In the genomic region with DNA sequence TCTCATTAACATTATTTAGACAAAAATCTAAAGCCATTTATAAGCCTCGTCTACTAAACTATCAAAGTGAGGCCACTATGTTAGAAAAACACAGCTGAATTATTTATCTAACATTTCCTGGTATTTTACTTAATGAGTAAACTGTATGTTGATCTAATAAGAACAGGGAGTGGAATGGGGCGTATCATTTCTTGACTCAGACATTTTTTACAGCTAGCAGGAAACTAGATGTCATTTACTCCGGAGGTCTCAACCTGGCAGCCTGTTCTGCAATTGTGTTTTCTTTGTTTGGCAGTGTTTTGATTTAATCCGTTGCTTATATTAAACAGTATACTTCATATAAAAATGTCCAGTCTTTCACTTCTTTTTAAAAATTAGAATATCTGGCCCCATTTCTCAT, we compare ENCODE assay signal across 21 cellular contexts.
A peak's percentile ranks its signal among the peaks of the same experiment; 100 is the strongest.
DNase-seq lines count a peak whose midpoint lies in the region; ATAC-seq, FAIRE-seq and TF ChIP-seq lines count a peak whose summit lies in the region.
"Had no signal": no experiment of that assay in that cellular context is flagged by ENCODE, and none has a peak within 500 bp of the region (broad histone marks: within the 10 kb centered on the region; RNA-seq: fewer than 3 reads in every experiment).

No MANE protein-coding gene starts in this region.

- TF ChIP-seq POLR2A in breast epithelium (IDR thresholded peaks at IDR 0.05) = no peak

- no TSS peak for BruUV-seq in MCF 10A (replicated peaks; lab: Mats Ljungman, UMichigan)

- no peaks in the 10 kb centered on the region for H3K9me3 ChIP-seq in breast epithelium
- H3K9me3 ChIP-seq in colonic mucosa = no peaks in the 10 kb centered on the region
- H3K9me3 ChIP-seq in kidney (ENCODE audit: control insufficient read depth in 1 of 2, low read length in 2 of 2) = no peaks in the 10 kb centered on the region
- no peaks in the 10 kb centered on the region for H3K9me3 ChIP-seq in upper lobe of right lung
- H3K9me3 ChIP-seq: suprapubic skin had no signal

- peak overlapping the region; percentile 73 for H3K27ac Mint-ChIP-seq in MCF 10A (ENCODE audit: low read depth, unreplicated experiment)
- H3K27ac Mint-ChIP-seq: activated T-helper 17 cell treated with anti-CD3 and anti-CD28 coated beads, Interleukin-2, amount 50 U/mL, for 72 hours; CD8-positive, alpha-beta T cell; H9 had no signal

- H3K4me3 Mint-ChIP-seq in MCF 10A (ENCODE audit: unreplicated experiment) = no peak overlapping the region
- H3K4me3 Mint-ChIP-seq: activated T-helper 17 cell treated with anti-CD3 and anti-CD28 coated beads, Interleukin-2, amount 50 U/mL, for 72 hours; CD8-positive, alpha-beta T cell; H9; naive B cell had no signal

- H3K9me3 Mint-ChIP-seq in MCF 10A (ENCODE audit: unreplicated experiment) = peaks cover 8% of the 10 kb centered on the region
- H3K9me3 Mint-ChIP-seq: activated T-helper 17 cell treated with anti-CD3 and anti-CD28 coated beads, Interleukin-2, amount 50 U/mL, for 72 hours; CD8-positive, alpha-beta T cell had no signal

- no peaks in the 10 kb centered on the region for H3K27me3 Mint-ChIP-seq in MCF 10A (ENCODE audit: insufficient read depth, unreplicated experiment)

- H3K4me1 ChIP-seq in breast epithelium (no peaks in the 10 kb centered on the region), colonic mucosa (no peaks in the 10 kb centered on the region), kidney (ENCODE audit: control insufficient read depth in 1 of 2, insufficient read depth in 1 of 2, low read depth in 1 of 2, low read length in 2 of 2) (peaks cover 0 to 3% of the 10 kb centered on the region in 2 donors), upper lobe of right lung (peaks cover 4% of the 10 kb centered on the region)

- H3K4me1 Mint-ChIP-seq in MCF 10A (ENCODE audit: insufficient read depth, unreplicated experiment) = peaks cover 12% of the 10 kb centered on the region
- H3K4me1 Mint-ChIP-seq: activated T-helper 17 cell treated with anti-CD3 and anti-CD28 coated beads, Interleukin-2, amount 50 U/mL, for 72 hours; naive B cell had no signal

- no peak overlapping the region for H3K27ac ChIP-seq in breast epithelium
- H3K27ac ChIP-seq in colonic mucosa = peak overlapping the region; percentile 31
- H3K27ac ChIP-seq in kidney (ENCODE audit: low read depth in 2 of 2, low read length in 2 of 2) = no peak overlapping the region
- no peak overlapping the region for H3K27ac ChIP-seq in upper lobe of right lung
- H3K27ac ChIP-seq: left ventricle myocardium inferior, suprapubic skin had no signal

- H3K9ac ChIP-seq in colonic mucosa (ENCODE audit: low read depth in 2 of 2, low read length in 2 of 2) (no peak overlapping the region), kidney (ENCODE audit: low read length in 2 of 2) (no peak overlapping the region)

- DNase-seq in MCF 10A (ENCODE audit: unreplicated experiment) = no peak
- no peak for DNase-seq in breast epithelium (ENCODE audit: low spot score in 2 of 2)
- DNase-seq in colonic mucosa = peak; percentile 19
- DNase-seq in kidney = no peak
- DNase-seq in upper lobe of right lung = no peak
- no peak for DNase-seq in COLO829 (ENCODE audit: low spot score)
- DNase-seq in urothelium cell line (ENCODE audit: low spot score) = no peak
- DNase-seq: 8988T; aorta; CD8-positive, alpha-beta T cell; effector CD8-positive, alpha-beta T cell; H9; left ventricle myocardium inferior; naive B cell; NCI-H1436; NCI-H226 had no signal

- TF ChIP-seq CTCF in MCF 10A (IDR thresholded peaks at IDR 0.05; ENCODE audit: unreplicated experiment) (no peak), breast epithelium (IDR thresholded peaks at IDR 0.05) (no peak), colonic mucosa (IDR thresholded peaks at IDR 0.05) (no peak), kidney (IDR thresholded peaks at IDR 0.05; ENCODE audit: borderline replicate concordance, extremely low read depth, insufficient read depth) (no peak), upper lobe of right lung (IDR thresholded peaks at IDR 0.05) (no peak)

- POLR2A ChIA-PET in MCF 10A (lab: Yijun Ruan, JAX) = interaction anchor here (0.6 to 2.1 kb wide), 3 partner anchors 9 to 34 kb away, joined by 3 to 6 read pairs (median 4); no protein-coding TSS in a partner anchor

- ATAC-seq in upper lobe of right lung = peak; percentile 46
- ATAC-seq in activated CD4-positive, CD25-positive, alpha-beta regulatory T cell treated with anti-CD3 and anti-CD28 coated beads, Interleukin-2, amount 50 U/mL, for 24 hours = no peak
- ATAC-seq: activated T-helper 17 cell treated with anti-CD3 and anti-CD28 coated beads, Interleukin-2, amount 50 U/mL, for 72 hours; CD8-positive, alpha-beta T cell had no signal

- FAIRE-seq in kidney (lab: Jason Lieb, UNC) (peak; percentile 29), urothelium cell line (lab: Jason Lieb, UNC) (no peak)
- FAIRE-seq: GM12891, TTC549 had no signal

- H3K36me3 ChIP-seq in breast epithelium (no peaks in the 10 kb centered on the region), colonic mucosa (no peaks in the 10 kb centered on the region), kidney (ENCODE audit: control insufficient read depth in 1 of 2, insufficient read depth in 2 of 2, low read length in 2 of 2) (no peaks in the 10 kb centered on the region), upper lobe of right lung (no peaks in the 10 kb centered on the region)
- H3K36me3 ChIP-seq: left ventricle myocardium inferior, suprapubic skin had no signal

- H3K4me3 ChIP-seq in breast epithelium = no peak overlapping the region
- no peak overlapping the region for H3K4me3 ChIP-seq in colonic mucosa
- no peak overlapping the region for H3K4me3 ChIP-seq in kidney (ENCODE audit: low read length in 2 of 2)
- H3K4me3 ChIP-seq in upper lobe of right lung = no peak overlapping the region
- H3K4me3 ChIP-seq: left ventricle myocardium inferior, suprapubic skin had no signal

- no peaks in the 10 kb centered on the region for H3K27me3 ChIP-seq in breast epithelium
- H3K27me3 ChIP-seq in colonic mucosa = no peaks in the 10 kb centered on the region
- no peaks in the 10 kb centered on the region for H3K27me3 ChIP-seq in upper lobe of right lung
- H3K27me3 ChIP-seq: suprapubic skin had no signal

- CTCF ChIA-PET in MCF 10A (lab: Yijun Ruan, JAX) = interaction anchor here (0.7 to 1.2 kb wide), 2 partner anchors 117 to 180 kb away, joined by 4 to 6 read pairs; no protein-coding TSS in a partner anchor

- intact Hi-C loops in MCF 10A (cut with micrococcal nuclease) = loop anchor here (2.0 kb wide), 1 partner anchor 125 kb away; no protein-coding TSS in a partner anchor
- intact Hi-C loops in breast epithelium (cut with DNase I; ENCODE audit: low total_unique reads) = no loop called here
- intact Hi-C loops in colonic mucosa (cut with DNase I) = loop anchor here (10.0 kb wide), 1 partner anchor 123 kb away; no protein-coding TSS in a partner anchor
- intact Hi-C loops in kidney (cut with DNase I) = no loop called here
- intact Hi-C loops in upper lobe of right lung (cut with DNase I) = no loop called here

- no peaks in the 10 kb centered on the region for H3K36me3 Mint-ChIP-seq in MCF 10A (ENCODE audit: insufficient read depth, unreplicated experiment)
- H3K36me3 Mint-ChIP-seq: CD8-positive, alpha-beta T cell; naive B cell had no signal

Comparison
In these comparisons a context has a peak if more than half of its experiments do, and no peak if none do; other contexts are left out.
1. intact Hi-C loops: an anchor here in MCF 10A (2.0 kb wide) and colonic mucosa (10.0 kb wide); none called in breast epithelium, kidney and upper lobe of right lung.